Comparison of ENCODE assay signal across 31 cellular contexts in the genomic region with DNA sequence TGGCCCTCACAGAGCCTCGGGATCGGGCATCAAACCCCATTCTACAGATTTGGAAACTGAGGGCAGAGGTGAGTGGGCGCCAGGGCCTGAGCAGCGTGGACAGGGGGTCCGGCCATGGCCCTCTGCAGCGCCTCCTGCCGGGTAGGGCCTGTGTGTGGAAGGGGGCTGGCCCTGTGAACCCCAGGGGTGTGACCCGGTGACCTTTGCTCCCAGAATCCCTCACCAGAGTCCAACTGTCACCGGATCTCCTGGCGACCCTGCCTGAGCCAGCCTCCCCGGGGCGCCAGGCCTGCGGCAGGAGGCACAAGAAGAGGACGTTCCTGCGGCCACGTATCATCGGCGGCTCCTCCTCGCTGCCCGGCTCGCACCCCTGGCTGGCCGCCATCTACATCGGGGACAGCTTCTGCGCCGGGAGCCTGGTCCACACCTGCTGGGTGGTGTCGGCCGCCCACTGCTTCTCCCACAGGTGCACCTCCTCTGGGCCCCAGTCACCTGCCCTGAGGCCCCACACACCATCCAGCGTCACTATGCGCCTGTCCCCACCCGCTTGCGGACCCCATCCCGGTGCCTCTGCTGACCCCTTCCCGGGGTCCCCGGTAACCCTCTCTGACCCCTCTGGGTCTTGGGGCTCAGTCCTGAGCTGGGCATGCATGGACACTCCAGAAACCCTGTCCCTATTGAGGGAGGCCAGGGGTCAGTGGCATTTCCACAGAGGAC. TPM values are rescaled to one million over a fixed set of nuclear protein-coding genes. Genes with fewer than 3 reads are reported as not detected.
"Had no signal": no experiment of that assay in that cellular context is flagged by ENCODE, and none has a peak within 500 bp of the region (broad histone marks: within the 10 kb centered on the region; RNA-seq: fewer than 3 reads in every experiment).

No MANE protein-coding gene starts in this region.

- H3K4me1 ChIP-seq: neural progenitor cell had no signal

- ATAC-seq: gastroesophageal sphincter, natural killer cell had no signal

- H3K36me3 ChIP-seq: brain microvascular endothelial cell, gastroesophageal sphincter, lower lobe of right lung, neural progenitor cell, tibial nerve had no signal

- H3K27ac Mint-ChIP-seq: activated CD4-positive, alpha-beta memory T cell treated with anti-CD3 and anti-CD28 coated beads, Interleukin-2, amount 10 ng/mL, durations not matched to agents 7 days and 5 days; activated CD4-positive, alpha-beta T cell treated with anti-CD3 and anti-CD28 coated beads, Interleukin-2, amount 10 ng/mL, durations not matched to agents 24 days and 14 days; activated T-cell treated with anti-CD3 and anti-CD28 coated beads, Interleukin-2, amount 50 U/mL, for 24 hours; natural killer cell; neural progenitor cell had no signal

- H3K9me3 ChIP-seq: gastroesophageal sphincter, lower lobe of right lung, tibial nerve had no signal

- H3K27ac ChIP-seq: brain microvascular endothelial cell, gastroesophageal sphincter, lower lobe of right lung, neural progenitor cell, tibial nerve had no signal

- H3K4me3 Mint-ChIP-seq: activated CD4-positive, alpha-beta memory T cell treated with anti-CD3 and anti-CD28 coated beads, Interleukin-2, amount 10 ng/mL, durations not matched to agents 7 days and 5 days; activated CD4-positive, alpha-beta T cell treated with anti-CD3 and anti-CD28 coated beads, Interleukin-2, amount 10 ng/mL, durations not matched to agents 24 days and 14 days; activated T-cell treated with anti-CD3 and anti-CD28 coated beads, Interleukin-2, amount 50 U/mL, for 24 hours; natural killer cell; neural progenitor cell had no signal

- H3K9me3 Mint-ChIP-seq: activated CD4-positive, alpha-beta memory T cell treated with anti-CD3 and anti-CD28 coated beads, Interleukin-2, amount 10 ng/mL, durations not matched to agents 7 days and 5 days; activated CD4-positive, alpha-beta T cell treated with anti-CD3 and anti-CD28 coated beads, Interleukin-2, amount 10 ng/mL, durations not matched to agents 24 days and 14 days; activated T-cell treated with anti-CD3 and anti-CD28 coated beads, Interleukin-2, amount 50 U/mL, for 24 hours; natural killer cell; neural progenitor cell had no signal

- H3K36me3 Mint-ChIP-seq: natural killer cell, neural progenitor cell had no signal

- H3K4me3 ChIP-seq: gastroesophageal sphincter, lower lobe of right lung, neural progenitor cell, smooth muscle cell, tibial nerve had no signal

- H3K4me1 Mint-ChIP-seq: activated CD4-positive, alpha-beta memory T cell treated with anti-CD3 and anti-CD28 coated beads, Interleukin-2, amount 10 ng/mL, durations not matched to agents 7 days and 5 days; activated CD4-positive, alpha-beta T cell treated with anti-CD3 and anti-CD28 coated beads, Interleukin-2, amount 10 ng/mL, durations not matched to agents 24 days and 14 days; natural killer cell had no signal

- DNase-seq: activated CD4-positive, alpha-beta memory T cell treated with anti-CD3 and anti-CD28 coated beads, Interleukin-2, amount 10 ng/mL, durations not matched to agents 7 days and 5 days; activated CD4-positive, alpha-beta T cell treated with anti-CD3 and anti-CD28 coated beads, Interleukin-2, amount 10 ng/mL, durations not matched to agents 24 days and 14 days; activated CD4-positive, CD25-positive, alpha-beta regulatory T cell treated with anti-CD3 and anti-CD28 coated beads, Interleukin-2, amount 50 U/mL, for 72 hours; activated CD8-positive, alpha-beta memory T cell treated with anti-CD3 and anti-CD28 coated beads, Interleukin-2, amount 50 U/mL, for 48 hours; activated gamma-delta T cell treated with Interleukin-2 at 50 U/mL for 16 hours; activated naive CD4-positive, alpha-beta T cell treated with anti-CD3 and anti-CD28 coated beads, Interleukin-2, amount 50 U/mL, for 16 hours; activated T-cell treated with anti-CD3 and anti-CD28 coated beads, Interleukin-2, amount 50 U/mL, for 24 hours; amniotic stem cell; brain microvascular endothelial cell; caudate nucleus; cortex of kidney; head of caudate nucleus; hippocampal formation; lower lobe of right lung; mesenchymal stem cell; natural killer cell; stimulated activated CD4-positive, alpha-beta T cell treated with anti-CD3 and anti-CD28 coated beads, Interleukin-15, amount 100 ng/mL, for 24 hours; stimulated activated CD4-positive, alpha-beta T cell treated with anti-CD3 and anti-CD28 coated beads, Interleukin-2, amount 100 ng/mL, for 24 hours; stimulated activated naive CD4-positive, alpha-beta T cell; T-helper 2 cell had no signal

- H3K27me3 ChIP-seq: brain microvascular endothelial cell, gastroesophageal sphincter, neural progenitor cell, tibial nerve had no signal

- H3K27me3 Mint-ChIP-seq: activated CD4-positive, alpha-beta memory T cell treated with anti-CD3 and anti-CD28 coated beads, Interleukin-2, amount 10 ng/mL, durations not matched to agents 7 days and 5 days; activated CD4-positive, alpha-beta T cell treated with anti-CD3 and anti-CD28 coated beads, Interleukin-2, amount 10 ng/mL, durations not matched to agents 24 days and 14 days; activated T-cell treated with anti-CD3 and anti-CD28 coated beads, Interleukin-2, amount 50 U/mL, for 24 hours had no signal

RNA-seq across cellular contexts. Expression of a gene that starts 4.2 kb away (rescaled TPM):
- total RNA-seq: activated CD4-positive, alpha-beta memory T cell treated with anti-CD3 and anti-CD28 coated beads, Interleukin-2, amount 10 ng/mL, durations not matched to agents 7 days and 5 days; activated CD4-positive, alpha-beta T cell treated with anti-CD3 and anti-CD28 coated beads, Interleukin-2, amount 10 ng/mL, durations not matched to agents 24 days and 14 days; fibroblast of villous mesenchyme; omental fat pad; tibial nerve; ureter had no signal
- polyA plus RNA-seq: fibroblast of lung, keratinocyte, smooth muscle cell had no signal

RNA-seq across cellular contexts. Expression of a gene that starts 17.1 kb away (rescaled TPM):
- total RNA-seq: activated CD4-positive, alpha-beta memory T cell treated with anti-CD3 and anti-CD28 coated beads, Interleukin-2, amount 10 ng/mL, durations not matched to agents 7 days and 5 days; activated CD4-positive, alpha-beta T cell treated with anti-CD3 and anti-CD28 coated beads, Interleukin-2, amount 10 ng/mL, durations not matched to agents 24 days and 14 days; astrocyte; endothelial cell of umbilical vein; fibroblast of villous mesenchyme; omental fat pad; smooth muscle cell had no signal
- polyA plus RNA-seq: endothelial cell of umbilical vein, fibroblast of lung, smooth muscle cell had no signal
